8 cellular contexts compared by ENCODE assay signal in the genomic region with DNA sequence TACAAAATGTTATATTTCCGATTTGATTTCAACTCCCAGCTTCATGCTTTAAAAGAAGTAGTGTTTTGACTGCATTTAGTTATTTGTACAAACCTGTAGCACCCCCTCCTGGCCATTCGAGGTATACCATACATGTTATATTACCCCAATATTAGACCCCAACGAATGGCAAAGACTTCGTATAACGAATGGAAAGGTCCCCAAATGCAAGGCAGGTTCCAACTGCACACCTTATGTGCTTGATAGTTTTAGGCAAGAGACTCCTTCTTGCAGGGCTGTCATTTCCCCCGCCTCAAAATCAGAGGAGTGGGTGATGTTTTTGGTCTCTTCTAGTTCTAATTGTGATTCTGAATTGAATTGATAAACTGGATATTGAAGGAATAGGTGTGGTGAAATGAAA.
A peak's percentile ranks its signal among the peaks of the same experiment; 100 is the strongest.
DNase-seq lines count a peak whose midpoint lies in the region; ATAC-seq, FAIRE-seq and TF ChIP-seq lines count a peak whose summit lies in the region.

No MANE protein-coding gene starts in this region.

- no peak for FAIRE-seq in A549 (lab: Jason Lieb, UNC)

- ATAC-seq in A549 (0 out of 6 replicates have a peak, but pooled peaks of 1 of the 2 experiments have one; percentile 32), GM18870 (IDR thresholded peaks at IDR 0.05; ENCODE audit: unreplicated experiment) (no peak)

- TF ChIP-seq CTCF in A549 (IDR thresholded peaks at IDR 0.05) (peak; percentile 46), fibroblast of mammary gland (conservative IDR thresholded peaks at IDR 0.05; ENCODE audit: control insufficient read depth, insufficient read depth, low read depth, low read length) (peak; percentile 57), retinal pigment epithelial cell (conservative IDR thresholded peaks at IDR 0.05; ENCODE audit: low read depth, low read length) (peak; percentile 69)

- no peaks in the 10 kb centered on the region for H3K9me3 ChIP-seq in A549

- TF ChIP-seq RAD21 in A549 (conservative IDR thresholded peaks at IDR 0.05 in 1 of 2, IDR thresholded peaks at IDR 0.05 in 1 of 2), result peak; percentile 25 to 34; a peak in 3 of 5 replicates

- no peak for TF ChIP-seq EP300 in A549 (IDR thresholded peaks at IDR 0.05)

- H3K4me3 ChIP-seq in A549, result no peak overlapping the region
- no peak overlapping the region for H3K4me3 ChIP-seq in fibroblast of mammary gland (ENCODE audit: control insufficient read depth, low read depth, low read length)
- H3K4me3 ChIP-seq in retinal pigment epithelial cell (ENCODE audit: low read length), result no peak overlapping the region

- POLR2A ChIA-PET in A549 (lab: Yijun Ruan, JAX), result no interaction called here

- CTCF ChIA-PET in A549 (lab: Yijun Ruan, JAX), result interaction anchor here (0.7 to 2.2 kb wide), 12 partner anchors 9 to 1139 kb away, joined by 3 to 6 read pairs (median 4); no protein-coding TSS in a partner anchor

- H3K4me2 ChIP-seq in A549, result no peak overlapping the region

- no peak for TF ChIP-seq POLR2A in A549 (IDR thresholded peaks at IDR 0.05; ENCODE audit: low read length)

- peak; percentile 39 to 42 for DNase-seq in A549 (ENCODE audit: low read depth in 1 of 2, low spot score in 1 of 2)
- DNase-seq in GM03348 (ENCODE audit: low spot score), result peak; percentile 48
- DNase-seq in LHCN-M2 (ENCODE audit: low read depth), result peak; percentile 40
- peak; percentile 60 to 65 for DNase-seq in activated CD4-positive, alpha-beta T cell treated with anti-CD3 and anti-CD28 coated beads, Interleukin-2, amount 50 U/mL, for 48 hours
- peak; percentile 52 for DNase-seq in fibroblast of mammary gland (ENCODE audit: low read depth)
- no peak for DNase-seq in retinal pigment epithelial cell (ENCODE audit: low read depth)
- DNase-seq in NCI-H146 treated with DMSO at 0.1 percent for 48 hours (lab: John Stamatoyannopoulos, UW; ENCODE audit: unreplicated experiment), result no peak

- 26% methylated on average over 6 of the region's 6 CpGs for WGBS in A549 (ENCODE audit: missing lambda C conversion rate)

- H3K4me1 ChIP-seq in A549, result no peaks in the 10 kb centered on the region

- no peak overlapping the region for H3K27ac ChIP-seq in A549

TF ChIP-seq in A549, 52 proteins besides CTCF, POLR2A, EP300 and RAD21:
- TF ChIP-seq JUN (IDR thresholded peaks at IDR 0.05) (no peak), ESRRA (IDR thresholded peaks at IDR 0.05; ENCODE audit: borderline replicate concordance, low read length) (no peak), MYC (IDR thresholded peaks at IDR 0.05; ENCODE audit: borderline replicate concordance, low read length) (no peak), HOXB13 (CRISPR knock-in tag; IDR thresholded peaks at IDR 0.05; ENCODE audit: low read depth) (no peak), SMC3 (IDR thresholded peaks at IDR 0.05) (no peak), HOXA7 (CRISPR knock-in tag; IDR thresholded peaks at IDR 0.05) (no peak), CHD4 (IDR thresholded peaks at IDR 0.05; ENCODE audit: borderline replicate concordance) (no peak), FOSB (CRISPR knock-in tag; IDR thresholded peaks at IDR 0.05) (no peak), NPAS2 (CRISPR knock-in tag; IDR thresholded peaks at IDR 0.05; ENCODE audit: borderline replicate concordance) (no peak)
- TF ChIP-seq, protein P1, sequence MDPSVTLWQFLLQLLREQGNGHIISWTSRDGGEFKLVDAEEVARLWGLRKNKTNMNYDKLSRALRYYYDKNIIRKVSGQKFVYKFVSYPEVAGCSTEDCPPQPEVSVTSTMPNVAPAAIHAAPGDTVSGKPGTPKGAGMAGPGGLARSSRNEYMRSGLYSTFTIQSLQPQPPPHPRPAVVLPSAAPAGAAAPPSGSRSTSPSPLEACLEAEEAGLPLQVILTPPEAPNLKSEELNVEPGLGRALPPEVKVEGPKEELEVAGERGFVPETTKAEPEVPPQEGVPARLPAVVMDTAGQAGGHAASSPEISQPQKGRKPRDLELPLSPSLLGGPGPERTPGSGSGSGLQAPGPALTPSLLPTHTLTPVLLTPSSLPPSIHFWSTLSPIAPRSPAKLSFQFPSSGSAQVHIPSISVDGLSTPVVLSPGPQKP (IDR thresholded peaks at IDR 0.05; ENCODE audit: low read depth, low read length), result no peak
TF ChIP-seq in A549: peak in this region for 0.

Comparison
In these comparisons a context has a peak if more than half of its experiments do, and no peak if none do; other contexts are left out.
1. DNase-seq: peak in A549 (2 of 2), GM03348 (single experiment), LHCN-M2 (single experiment), activated CD4-positive, alpha-beta T cell treated with anti-CD3 and anti-CD28 coated beads, Interleukin-2, amount 50 U/mL, for 48 hours (2 of 2) and fibroblast of mammary gland (single experiment); none in retinal pigment epithelial cell (single experiment) and NCI-H146 treated with DMSO at 0.1 percent for 48 hours (single experiment).
2. Peak in every context shown above with its lines, with median percentiles within 50 percentile points of each other: CTCF ChIP-seq.